ENCODE assay signal across 8 cellular contexts in the genomic region with DNA sequence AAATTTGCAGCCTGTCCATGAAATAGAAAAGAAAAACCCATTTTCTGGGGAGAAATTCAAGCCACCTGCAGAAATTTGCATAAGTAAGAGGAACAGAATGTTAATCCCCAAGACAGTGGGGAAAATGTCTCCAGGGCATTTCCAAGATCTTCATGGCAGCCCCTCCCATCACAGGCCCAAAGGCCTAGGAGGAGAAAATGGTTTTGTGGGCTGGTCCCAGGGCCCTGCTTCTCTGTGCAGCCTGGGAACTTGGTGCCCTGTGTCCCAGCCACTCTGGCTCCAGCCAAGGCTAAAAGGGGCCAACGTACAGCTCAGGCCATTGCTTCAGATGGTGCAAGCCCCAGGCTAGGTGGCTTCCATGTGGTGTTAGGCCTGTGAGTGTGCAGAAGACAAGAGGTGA.
"Had no signal": no experiment of that assay in that cellular context is flagged by ENCODE, and none has a peak within 500 bp of the region (broad histone marks: within the 10 kb centered on the region; RNA-seq: fewer than 3 reads in every experiment).

No MANE protein-coding gene starts in this region.

- H3K4me3 ChIP-seq: GM12878 had no signal

- DNase-seq: GDM1, GF-D8 had no signal

- ATAC-seq: GM12878 had no signal

- FAIRE-seq: G401.6, GM12878, GM12891, GM12892, GM18507, GM19239 had no signal
